In the genomic region with DNA sequence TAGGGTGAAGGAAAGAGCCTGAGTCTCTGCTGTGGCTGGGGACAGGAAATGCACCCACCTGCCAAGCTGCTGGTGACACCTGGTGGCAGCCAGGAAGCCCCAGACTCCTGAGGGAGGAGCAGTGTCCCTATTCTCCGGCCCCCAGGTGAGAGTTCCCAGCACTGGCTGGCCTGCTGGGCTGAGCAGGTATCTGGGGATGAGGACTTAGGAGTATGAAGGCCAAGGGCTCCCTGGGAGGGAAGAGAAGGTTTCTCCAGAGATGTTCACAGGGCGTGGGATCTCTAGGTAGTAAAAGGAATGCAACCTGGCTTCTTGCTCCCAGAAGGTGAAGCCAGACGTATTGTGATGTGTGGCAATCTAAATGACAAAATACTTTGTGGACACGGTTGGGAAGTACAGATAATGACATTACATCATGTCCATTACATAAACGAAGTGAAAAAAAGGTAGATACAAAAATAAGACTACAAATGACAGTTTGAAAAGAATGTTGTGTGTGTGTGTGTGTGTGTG, we compare ENCODE assay signal across 7 cellular contexts.
DNase-seq lines count a peak whose midpoint lies in the region; ATAC-seq and TF ChIP-seq lines count a peak whose summit lies in the region.

No MANE protein-coding gene starts in this region.

- intact Hi-C loops in mucosa of descending colon (cut with DNase I, micrococcal nuclease): no loop called here

- ATAC-seq in mucosa of descending colon (peak; percentile 44), GM21619 (IDR thresholded peaks at IDR 0.05; ENCODE audit: unreplicated experiment) (no peak)

- no peak overlapping the region for H3K4me3 ChIP-seq in HFF-Myc (replicated peaks; ENCODE audit: low read depth, low read length)
- H3K4me3 ChIP-seq in mucosa of descending colon: no peak overlapping the region

- no peaks in the 10 kb centered on the region for H3K9me3 ChIP-seq in mucosa of descending colon

- H3K4me1 ChIP-seq in mucosa of descending colon (ENCODE audit: low read depth): peaks cover 8% of the 10 kb centered on the region

- DNase-seq in Daoy (ENCODE audit: low read depth): peak; percentile 30
- DNase-seq in HFF-Myc (ENCODE audit: extremely low read depth, low read depth): no peak
- DNase-seq in SHP77 treated with DMSO at 0.1 percent for 48 hours (lab: John Stamatoyannopoulos, UW): peak; percentile 25
- DNase-seq in mucosa of descending colon: peak in 2 of 3 donors; percentile 46 to 69
- DNase-seq in NCI-H524 (lab: John Stamatoyannopoulos, UW): no peak
- no peak for DNase-seq in central memory CD4-positive, alpha-beta T cell

- no peaks in the 10 kb centered on the region for H3K36me3 ChIP-seq in mucosa of descending colon (ENCODE audit: low read depth)

- TF ChIP-seq CTCF in HFF-Myc (IDR thresholded peaks at IDR 0.05; ENCODE audit: low read depth, low read length, missing control alignments) (peak; percentile 23), mucosa of descending colon (IDR thresholded peaks at IDR 0.05) (no peak)

Comparison
In these comparisons a context has a peak if more than half of its experiments do, and no peak if none do; other contexts are left out.
1. DNase-seq: peak in Daoy (single experiment), SHP77 treated with DMSO at 0.1 percent for 48 hours (single experiment) and mucosa of descending colon (2 of 3); none in HFF-Myc (single experiment), NCI-H524 (0 of 2) and central memory CD4-positive, alpha-beta T cell (single experiment).